In genomic region chr16:89037261-89038152, GRCh38 we compare ENCODE assay signal across 9 cellular contexts. TPM values are rescaled to one million over a fixed set of nuclear protein-coding genes. Genes with fewer than 3 reads are reported as not detected.
A peak's percentile ranks its signal among the peaks of the same experiment; 100 is the strongest.
DNase-seq lines count a peak whose midpoint lies in the region; ATAC-seq and TF ChIP-seq lines count a peak whose summit lies in the region.
"Had no signal": no experiment of that assay in that cellular context is flagged by ENCODE, and none has a peak within 500 bp of the region (broad histone marks: within the 10 kb centered on the region; RNA-seq: fewer than 3 reads in every experiment).

No MANE protein-coding gene starts in this region.

- H3K27ac ChIP-seq in left ventricle myocardium inferior (replicated peaks): no peak overlapping the region
- H3K27ac ChIP-seq in upper lobe of right lung: no peak overlapping the region
- H3K27ac ChIP-seq: coronary artery had no signal

- H3K4me3 Mint-ChIP-seq in activated T-cell treated with anti-CD3 and anti-CD28 coated beads, Interleukin-2, amount 50 U/mL, for 4 hours: no peak overlapping the region

- TF ChIP-seq CTCF in left ventricle myocardium inferior (IDR thresholded peaks at IDR 0.05; ENCODE audit: borderline replicate concordance): no peak
- no peak for TF ChIP-seq CTCF in upper lobe of right lung (IDR thresholded peaks at IDR 0.05)
- TF ChIP-seq CTCF in GM10266 (IDR thresholded peaks at IDR 0.05; ENCODE audit: control insufficient read depth, insufficient read depth, low read depth, missing control alignments): no peak

- peaks cover 2% of the 10 kb centered on the region for H3K27me3 Mint-ChIP-seq in activated T-cell treated with anti-CD3 and anti-CD28 coated beads, Interleukin-2, amount 50 U/mL, for 4 hours (ENCODE audit: low read depth)

- H3K9me3 ChIP-seq in left ventricle myocardium inferior (replicated peaks): no peaks in the 10 kb centered on the region
- no peaks in the 10 kb centered on the region for H3K9me3 ChIP-seq in upper lobe of right lung

- no peaks in the 10 kb centered on the region for H3K4me1 ChIP-seq in left ventricle myocardium inferior
- H3K4me1 ChIP-seq in upper lobe of right lung: peaks cover 2% of the 10 kb centered on the region

- peak; percentile 59 for DNase-seq in Right ventricle myocardium superior
- DNase-seq in left ventricle myocardium inferior: no peak
- no peak for DNase-seq in activated T-cell treated with anti-CD3 and anti-CD28 coated beads, Interleukin-2, amount 50 U/mL, for 4 hours
- DNase-seq in iPS DF 19.7 (ENCODE audit: low read depth, low spot score): peak; percentile 5
- DNase-seq in upper lobe of right lung: no peak
- DNase-seq in 8988T: no peak
- DNase-seq in GM10266 (ENCODE audit: extremely low spot score): no peak

- H3K4me3 ChIP-seq in left ventricle myocardium inferior (no peak overlapping the region), upper lobe of right lung (no peak overlapping the region)
- H3K4me3 ChIP-seq: coronary artery had no signal

- H3K27me3 ChIP-seq in left ventricle myocardium inferior (ENCODE audit: low read depth): peaks cover 93% of the 10 kb centered on the region
- peaks cover 44% of the 10 kb centered on the region for H3K27me3 ChIP-seq in upper lobe of right lung

- H3K4me1 Mint-ChIP-seq in activated T-cell treated with anti-CD3 and anti-CD28 coated beads, Interleukin-2, amount 50 U/mL, for 4 hours (ENCODE audit: low read depth): peaks cover 25% of the 10 kb centered on the region

- H3K36me3 ChIP-seq in left ventricle myocardium inferior (no peaks in the 10 kb centered on the region), upper lobe of right lung (no peaks in the 10 kb centered on the region)

- H3K9me3 Mint-ChIP-seq in activated T-cell treated with anti-CD3 and anti-CD28 coated beads, Interleukin-2, amount 50 U/mL, for 4 hours: no peaks in the 10 kb centered on the region

- intact Hi-C loops in Right ventricle myocardium superior (cut with DNase I): no loop called here
- intact Hi-C loops in left ventricle myocardium inferior (cut with micrococcal nuclease): no loop called here
- intact Hi-C loops in upper lobe of right lung (cut with DNase I): no loop called here

- ATAC-seq in Right ventricle myocardium superior (ENCODE audit: poor library complexity): no peak
- ATAC-seq in activated T-cell treated with anti-CD3 and anti-CD28 coated beads, Interleukin-2, amount 50 U/mL, for 4 hours: peak; percentile 52 to 55
- ATAC-seq in upper lobe of right lung: peak; percentile 21
- ATAC-seq in GM21381 (IDR thresholded peaks at IDR 0.05; ENCODE audit: unreplicated experiment): no peak

- H3K36me3 Mint-ChIP-seq in activated T-cell treated with anti-CD3 and anti-CD28 coated beads, Interleukin-2, amount 50 U/mL, for 4 hours (ENCODE audit: insufficient read depth): no peaks in the 10 kb centered on the region

RNA-seq across cellular contexts. Expression of gene ACSF3, which starts 56.1 kb away (rescaled TPM):
- 15.5 TPM for total RNA-seq in Right ventricle myocardium superior
- total RNA-seq in left ventricle myocardium inferior: 16.7 TPM
- total RNA-seq in activated T-cell treated with anti-CD3 and anti-CD28 coated beads, Interleukin-2, amount 50 U/mL, for 4 hours: 10 to 100 TPM; 32.5 to 38.7 (median 34.2) TPM
- 32.0 TPM for total RNA-seq in upper lobe of right lung

Comparison
In these comparisons a context has a peak if more than half of its experiments do, and no peak if none do; other contexts are left out.
1. DNase-seq: peak in Right ventricle myocardium superior (single experiment) and iPS DF 19.7 (single experiment); none in left ventricle myocardium inferior (single experiment), activated T-cell treated with anti-CD3 and anti-CD28 coated beads, Interleukin-2, amount 50 U/mL, for 4 hours (single experiment), upper lobe of right lung (single experiment), 8988T (single experiment) and GM10266 (single experiment).
2. ATAC-seq: peak in activated T-cell treated with anti-CD3 and anti-CD28 coated beads, Interleukin-2, amount 50 U/mL, for 4 hours (2 of 2) and upper lobe of right lung (single experiment); none in Right ventricle myocardium superior (single experiment) and GM21381 (single experiment).